In genomic region chr14:37597538-37598084, GRCh38 we compare ENCODE assay signal across 10 cellular contexts. TPM values are rescaled to one million over a fixed set of nuclear protein-coding genes. Genes with fewer than 3 reads are reported as not detected.
DNase-seq lines count a peak whose midpoint lies in the region; TF ChIP-seq lines count a peak whose summit lies in the region.
"Had no signal": no experiment of that assay in that cellular context is flagged by ENCODE, and none has a peak within 500 bp of the region (broad histone marks: within the 10 kb centered on the region; RNA-seq: fewer than 3 reads in every experiment).

No MANE protein-coding gene starts in this region.

- WGBS in adrenal gland, 4 donors = 10 to 13% (median 12%) methylated on average over 13 to 23 of the region's 23 CpGs

- peaks cover 12 to 16% of the 10 kb centered on the region in 2 donors for H3K4me1 ChIP-seq in adrenal gland (replicated peaks in 1 of 2)

- no peak overlapping the region for H3K4me3 ChIP-seq in adrenal gland

- H3K36me3 ChIP-seq in adrenal gland (replicated peaks in 1 of 2) = no peaks in the 10 kb centered on the region

- DNase-seq in GM10266 (ENCODE audit: extremely low spot score) (peak; percentile 22), amniotic epithelial cell (ENCODE audit: low read depth) (peak; percentile 15), islet precursor cell (peak; percentile 70), adrenal gland (no peak), GDM1 (lab: John Stamatoyannopoulos, UW) (no peak), substantia nigra (lab: John Stamatoyannopoulos, UW) (no peak)
- no peak for DNase-seq in activated T-cell treated with anti-CD3 and anti-CD28 coated beads, Interleukin-2, amount 50 U/mL, for 1 hour
- DNase-seq: activated CD4-positive, alpha-beta T cell treated with anti-CD3 and anti-CD28 coated beads, Interleukin-2, amount 50 U/mL, for 1 hour; stimulated activated naive B cell treated with anti-CD40 and anti-IgM and Interleukin-4, amounts not matched to agents 10 μg/mL and 1 μg/mL and 100 μg/mL, for 72 hours had no signal

- no peak for TF ChIP-seq POLR2A in adrenal gland (IDR thresholded peaks at IDR 0.05)

- H3K27me3 ChIP-seq in adrenal gland = peaks cover 86% of the 10 kb centered on the region

- H3K27ac ChIP-seq in 22Rv1 (peak overlapping the region; percentile 100), adrenal gland (no peak overlapping the region), substantia nigra (ENCODE audit: low read depth, low read length, poor library complexity, severe bottlenecking) (no peak overlapping the region)

- H3K9me3 ChIP-seq in adrenal gland (replicated peaks in 1 of 3) = no peaks in the 10 kb centered on the region

- intact Hi-C loops in adrenal gland (cut with DNase I) = loop anchor here in 1 of 2 donors (10.0 kb wide), 1 partner anchor 353 kb away; no protein-coding TSS in a partner anchor

- peak; percentile 60 for TF ChIP-seq CTCF in 22Rv1 (IDR thresholded peaks at IDR 0.05)
- no peak for TF ChIP-seq CTCF in GM10266 (IDR thresholded peaks at IDR 0.05; ENCODE audit: control insufficient read depth, insufficient read depth, low read depth, missing control alignments)
- no peak for TF ChIP-seq CTCF in adrenal gland (IDR thresholded peaks at IDR 0.05)

RNA-seq across cellular contexts. Expression of gene TTC6, which starts 2.2 kb away (rescaled TPM):
- total RNA-seq in adrenal gland = not detected
- not detected for polyA plus RNA-seq in adrenal gland

RNA-seq across cellular contexts. Expression of gene FOXA1, which starts 2.6 kb away (rescaled TPM):
- total RNA-seq in adrenal gland = 1 to 10 TPM in 2 of 8 donors, under 1 TPM in 5, not detected in 1; 0.13 to 3.0 (median 0.63) TPM
- under 1 TPM; 0.03 to 0.15 (median 0.08) TPM for polyA plus RNA-seq in adrenal gland

Comparison
In these comparisons a context has a peak if more than half of its experiments do, and no peak if none do; other contexts are left out.
1. DNase-seq: peak in GM10266 (single experiment), amniotic epithelial cell (single experiment) and islet precursor cell (single experiment); none in activated T-cell treated with anti-CD3 and anti-CD28 coated beads, Interleukin-2, amount 50 U/mL, for 1 hour (single experiment), adrenal gland (0 of 7), GDM1 (single experiment) and substantia nigra (0 of 49).